In the genomic region with DNA sequence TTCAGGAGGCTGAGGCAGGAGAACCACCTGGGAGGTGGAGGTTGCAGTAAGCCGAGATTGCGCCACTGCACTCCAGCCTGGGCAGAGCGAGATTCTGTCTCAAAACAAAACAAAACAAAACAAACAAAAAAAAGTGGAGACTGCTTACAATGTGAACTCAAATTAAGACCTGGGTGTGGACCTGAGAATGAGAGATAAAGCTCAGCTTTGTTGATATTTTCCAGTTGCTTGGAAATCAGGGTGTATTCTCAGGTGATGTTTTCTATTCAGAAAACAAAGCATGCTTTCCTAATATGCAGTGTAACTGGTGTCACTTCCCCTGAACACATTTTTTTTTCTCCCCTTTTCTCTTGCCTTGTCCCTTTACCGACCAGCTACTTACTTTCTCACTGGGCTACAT, we compare ENCODE assay signal across 23 cellular contexts.
"Had no signal": no experiment of that assay in that cellular context is flagged by ENCODE, and none has a peak within 500 bp of the region (broad histone marks: within the 10 kb centered on the region; RNA-seq: fewer than 3 reads in every experiment).

No MANE protein-coding gene starts in this region.

- H3K4me3 Mint-ChIP-seq: stimulated activated memory B cell treated with anti-CD40 and anti-IgM and Interleukin-4, amounts not matched to agents 10 μg/mL and 1 μg/mL and 100 μg/mL, for 72 hours; stimulated activated naive CD8-positive, alpha-beta T cell treated with anti-CD3 and anti-CD28 coated beads, Interleukin-15, Interleukin-2, amounts not matched to agents 100 ng/mL and 50 ng/mL, for 24 hours had no signal

- H3K4me3 ChIP-seq: coronary artery, hepatocyte, lung, psoas muscle, spleen, tibial nerve had no signal

- H3K36me3 ChIP-seq: neutrophil, spleen, tibial nerve had no signal

- H3K27me3 Mint-ChIP-seq: naive B cell; stimulated activated memory B cell treated with anti-CD40 and anti-IgM and Interleukin-4, amounts not matched to agents 10 μg/mL and 1 μg/mL and 100 μg/mL, for 72 hours; stimulated activated naive CD8-positive, alpha-beta T cell treated with anti-CD3 and anti-CD28 coated beads, Interleukin-15, Interleukin-2, amounts not matched to agents 100 ng/mL and 50 ng/mL, for 24 hours had no signal

- DNase-seq: effector CD4-positive, alpha-beta T cell; foreskin melanocyte; head of caudate nucleus; kidney; left cardiac atrium; left ventricle myocardium superior; mesenchymal stem cell; midbrain; naive B cell; psoas muscle; retina; spleen; stimulated activated CD4-positive, alpha-beta T cell treated with anti-CD3 and anti-CD28 coated beads, Interleukin-15, amount 100 ng/mL, for 24 hours; stimulated activated CD4-positive, alpha-beta T cell treated with anti-CD3 and anti-CD28 coated beads, Interleukin-1b, Interleukin-23, amount 100 ng/mL, for 48 hours; stimulated activated CD4-positive, alpha-beta T cell treated with anti-CD3 and anti-CD28 coated beads, Interleukin-4, amount 100 ng/mL, for 24 hours had no signal

- H3K27ac Mint-ChIP-seq: naive B cell; stimulated activated memory B cell treated with anti-CD40 and anti-IgM and Interleukin-4, amounts not matched to agents 10 μg/mL and 1 μg/mL and 100 μg/mL, for 72 hours; stimulated activated naive CD8-positive, alpha-beta T cell treated with anti-CD3 and anti-CD28 coated beads, Interleukin-15, Interleukin-2, amounts not matched to agents 100 ng/mL and 50 ng/mL, for 24 hours had no signal

- ATAC-seq: left cardiac atrium; left ventricle myocardium superior; psoas muscle; sciatic nerve; stimulated activated memory B cell treated with anti-CD40 and anti-IgM and Interleukin-4, amounts not matched to agents 10 μg/mL and 1 μg/mL and 100 μg/mL, for 72 hours had no signal

- H3K36me3 Mint-ChIP-seq: stimulated activated memory B cell treated with anti-CD40 and anti-IgM and Interleukin-4, amounts not matched to agents 10 μg/mL and 1 μg/mL and 100 μg/mL, for 72 hours had no signal

- H3K9me3 ChIP-seq: neutrophil, psoas muscle had no signal

- H3K4me1 Mint-ChIP-seq: naive B cell; stimulated activated memory B cell treated with anti-CD40 and anti-IgM and Interleukin-4, amounts not matched to agents 10 μg/mL and 1 μg/mL and 100 μg/mL, for 72 hours had no signal

- H3K4me1 ChIP-seq: psoas muscle had no signal
